1 cellular context compared by ENCODE assay signal in genomic region chr14:52729925-52730707, GRCh38.
TF ChIP-seq lines count a peak whose summit lies in the region.

TSS of gene STYX (plus strand) at chr14:52730166. CDS start at chr14:52730475, 309 bp downstream.

TF ChIP-seq in K562, 482 proteins besides CTCF, POLR2A, EP300 and RAD21 (continued from another document and continues in another):
- TF ChIP-seq PBX2 (CRISPR knock-in tag; IDR thresholded peaks at IDR 0.05; ENCODE audit: low read depth) (no peak), PBX2 (tag; conservative IDR thresholded peaks at IDR 0.05; ENCODE audit: low read depth) (no peak), ZNF778 (CRISPR knock-in tag; IDR thresholded peaks at IDR 0.05) (no peak), ZFP91 (CRISPR knock-in tag; IDR thresholded peaks at IDR 0.05) (no peak), RNF219 (CRISPR knock-in tag; IDR thresholded peaks at IDR 0.05) (no peak), POLR2H (tag; IDR thresholded peaks at IDR 0.05; ENCODE audit: low read depth) (no peak), ZBTB49 (CRISPR knock-in tag; IDR thresholded peaks at IDR 0.05; ENCODE audit: borderline replicate concordance) (no peak), KLF10 (CRISPR knock-in tag; IDR thresholded peaks at IDR 0.05) (no peak), ZNF174 (CRISPR knock-in tag; IDR thresholded peaks at IDR 0.05) (no peak), HOMEZ (CRISPR knock-in tag; IDR thresholded peaks at IDR 0.05) (no peak), ZNF444 (CRISPR knock-in tag; IDR thresholded peaks at IDR 0.05) (no peak), CREB5 (CRISPR knock-in tag; IDR thresholded peaks at IDR 0.05) (no peak), IRF1 (CRISPR knock-in tag; IDR thresholded peaks at IDR 0.05; ENCODE audit: borderline replicate concordance) (no peak), ZNF407 (IDR thresholded peaks at IDR 0.05; ENCODE audit: low read depth) (no peak), REST (CRISPR knock-in tag; IDR thresholded peaks at IDR 0.05; ENCODE audit: low read depth) (no peak), TSC22D4 (tag; IDR thresholded peaks at IDR 0.05) (no peak), ATF7 (IDR thresholded peaks at IDR 0.05) (0 out of 2 replicates have a peak, but pooled peaks have one; percentile 47), BMI1 (IDR thresholded peaks at IDR 0.05; ENCODE audit: low read length) (no peak), GABPA (tag; conservative IDR thresholded peaks at IDR 0.05; ENCODE audit: low read depth) (no peak), ZNF124 (CRISPR knock-in tag; IDR thresholded peaks at IDR 0.05) (no peak), HMGN3 (IDR thresholded peaks at IDR 0.05; ENCODE audit: borderline replicate concordance, extremely low read depth, insufficient read length, low read depth, low read length) (peak; percentile 78), FOXA3 (CRISPR knock-in tag; conservative IDR thresholded peaks at IDR 0.05 in 1 of 2, IDR thresholded peaks at IDR 0.05 in 1 of 2) (no peak), COPS2 (conservative IDR thresholded peaks at IDR 0.05) (no peak), POU5F1 (IDR thresholded peaks at IDR 0.05; ENCODE audit: borderline replicate concordance, low read depth, low read length, partially characterized antibody) (no peak), ZNF431 (CRISPR knock-in tag; IDR thresholded peaks at IDR 0.05) (no peak), NFXL1 (CRISPR knock-in tag; IDR thresholded peaks at IDR 0.05) (no peak), TCF7 (IDR thresholded peaks at IDR 0.05; ENCODE audit: borderline replicate concordance) (0 out of 2 replicates have a peak, but pooled peaks have one; percentile 29), BDP1 (IDR thresholded peaks at IDR 0.05; ENCODE audit: insufficient read depth, insufficient read length) (no peak), ZNF311 (CRISPR knock-in tag; IDR thresholded peaks at IDR 0.05) (no peak), HMG20A (CRISPR knock-in tag; conservative IDR thresholded peaks at IDR 0.05) (no peak), HSF4 (CRISPR knock-in tag; IDR thresholded peaks at IDR 0.05; ENCODE audit: borderline replicate concordance) (no peak), ZNF316 (IDR thresholded peaks at IDR 0.05) (no peak)
